14 cellular contexts compared by ENCODE assay signal in genomic region chr3:149535395-149535685, GRCh38.
DNase-seq lines count a peak whose midpoint lies in the region; ATAC-seq and TF ChIP-seq lines count a peak whose summit lies in the region.
"Had no signal": no experiment of that assay in that cellular context is flagged by ENCODE, and none has a peak within 500 bp of the region (broad histone marks: within the 10 kb centered on the region; RNA-seq: fewer than 3 reads in every experiment).

No MANE protein-coding gene starts in this region.

- H3K27ac ChIP-seq in mammary epithelial cell (ENCODE audit: insufficient read depth, low read depth, low read length) (peak overlapping the region; percentile 34), muscle layer of colon (ENCODE audit: low read depth, low read length) (peak overlapping the region; percentile 62), upper lobe of left lung (peak overlapping the region; percentile 9 to 78 (median 50)), foreskin keratinocyte (no peak overlapping the region)
- H3K27ac ChIP-seq: HL-60 had no signal

- no peak overlapping the region for H2AFZ ChIP-seq in mammary epithelial cell (ENCODE audit: low read depth, low read length)

- peak overlapping the region; percentile 22 for H3K4me2 ChIP-seq in mammary epithelial cell (ENCODE audit: insufficient read depth, low read depth, low read length)

- peaks cover 67% of the 10 kb centered on the region for H3K79me2 ChIP-seq in mammary epithelial cell (ENCODE audit: insufficient read depth, low read length)

- CTCF ChIA-PET in mammary epithelial cell (lab: Charles Lee; ENCODE audit: low non-redundant PET), result no interaction called here

- no peak for TF ChIP-seq POLR2A in upper lobe of left lung (IDR thresholded peaks at IDR 0.05)

- TF ChIP-seq CTCF in mammary epithelial cell (conservative IDR thresholded peaks at IDR 0.05 in 1 of 2, IDR thresholded peaks at IDR 0.05 in 1 of 2; ENCODE audit: extremely low read depth in 1 of 2, insufficient read depth in 1 of 2, low read depth in 1 of 2, low read length in 2 of 2) (no peak), upper lobe of left lung (IDR thresholded peaks at IDR 0.05) (no peak), foreskin keratinocyte (conservative IDR thresholded peaks at IDR 0.05) (no peak), omental fat pad (IDR thresholded peaks at IDR 0.05) (no peak)

- peaks cover 5% of the 10 kb centered on the region for H3K36me3 ChIP-seq in mammary epithelial cell (ENCODE audit: insufficient read depth, low read length)
- H3K36me3 ChIP-seq in muscle layer of colon (ENCODE audit: insufficient read depth, low read length), result no peaks in the 10 kb centered on the region
- no peaks in the 10 kb centered on the region for H3K36me3 ChIP-seq in upper lobe of left lung
- H3K36me3 ChIP-seq: colonic mucosa, lower lobe of right lung had no signal

- H3K4me3 ChIP-seq in mammary epithelial cell (replicated peaks in 1 of 3; ENCODE audit: insufficient read depth in 1 of 3, low read depth in 2 of 3, low read length in 3 of 3) (no peak overlapping the region), muscle layer of colon (ENCODE audit: low read depth in 1 of 2, low read length in 2 of 2) (no peak overlapping the region), upper lobe of left lung (no peak overlapping the region)
- H3K4me3 ChIP-seq: colonic mucosa, GM12878, lower lobe of right lung had no signal

- dilution Hi-C loops in mammary epithelial cell (cut with HindIII; ENCODE audit: low sequenced_read_pairs), result no loop called here

- intact Hi-C loops in mammary epithelial cell (cut with micrococcal nuclease), result no loop called here

- H3K4me1 ChIP-seq in mammary epithelial cell (ENCODE audit: insufficient read depth, low read length), result peaks cover 23% of the 10 kb centered on the region
- H3K4me1 ChIP-seq in muscle layer of colon (ENCODE audit: insufficient read depth, low read length), result peaks cover 78% of the 10 kb centered on the region
- H3K4me1 ChIP-seq in upper lobe of left lung, result peaks cover 34 to 60% (median 48%) of the 10 kb centered on the region in 4 donors
- peaks cover 9% of the 10 kb centered on the region for H3K4me1 ChIP-seq in foreskin keratinocyte
- H3K4me1 ChIP-seq: colonic mucosa had no signal

- H3K27me3 ChIP-seq in mammary epithelial cell (ENCODE audit: insufficient read depth, low read length) (no peaks in the 10 kb centered on the region), muscle layer of colon (ENCODE audit: control insufficient read depth in 1 of 2, insufficient read depth in 2 of 2, low read length in 2 of 2) (no peaks in the 10 kb centered on the region), upper lobe of left lung (no peaks in the 10 kb centered on the region), foreskin keratinocyte (no peaks in the 10 kb centered on the region)
- H3K27me3 ChIP-seq: colonic mucosa had no signal

- no TSS peak for BruUV-seq in mammary epithelial cell (replicated peaks; lab: Mats Ljungman, UMichigan)

- ATAC-seq in upper lobe of left lung (ENCODE audit: low FRiP score in 2 of 2) (no peak), foreskin keratinocyte (no peak), GM19397 (IDR thresholded peaks at IDR 0.05; ENCODE audit: unreplicated experiment) (no peak), omental fat pad (ENCODE audit: low FRiP score) (no peak)
- ATAC-seq: activated naive CD4-positive, alpha-beta T cell treated with anti-CD3 and anti-CD28 coated beads, Interleukin-2, amount 50 U/mL, for 72 hours; GM12878 had no signal

- in situ Hi-C loops in mammary epithelial cell (cut with MboI; ENCODE audit: low sequenced_read_pairs in 2 of 2), result no loop called here

- DNase-seq in SHP77 (lab: John Stamatoyannopoulos, UW), result peak; percentile 19 to 48
- DNase-seq in SHP77 treated with DMSO at 0.1 percent for 48 hours (lab: John Stamatoyannopoulos, UW), result no peak
- no peak for DNase-seq in mammary epithelial cell
- DNase-seq in upper lobe of left lung, result no peak
- DNase-seq in foreskin keratinocyte, result no peak
- no peak for DNase-seq in omental fat pad (ENCODE audit: low spot score)
- DNase-seq: colonic mucosa, lower lobe of right lung, NCI-H524 treated with DMSO at 0.1 percent for 48 hours had no signal

- WGBS in mammary epithelial cell (ENCODE audit: low coverage, missing lambda C conversion rate), result 31% methylated on average over 4 of the region's 4 CpGs
- WGBS in upper lobe of left lung, 2 donors, result 44 to 46% methylated on average over 4 of the region's 4 CpGs

- H3K9me3 ChIP-seq in mammary epithelial cell (replicated peaks; ENCODE audit: insufficient read depth, low read length) (no peaks in the 10 kb centered on the region), muscle layer of colon (ENCODE audit: low read length) (no peaks in the 10 kb centered on the region), upper lobe of left lung (no peaks in the 10 kb centered on the region)
- H3K9me3 ChIP-seq: colonic mucosa, lower lobe of right lung had no signal

- no peaks in the 10 kb centered on the region for H4K20me1 ChIP-seq in mammary epithelial cell (ENCODE audit: insufficient read depth, low read length)

- no peak for TF ChIP-seq EP300 in upper lobe of left lung (IDR thresholded peaks at IDR 0.05)

- H3K9ac ChIP-seq in mammary epithelial cell (ENCODE audit: insufficient read depth, low read length) (no peak overlapping the region), muscle layer of colon (ENCODE audit: low read length) (no peak overlapping the region)

Comparison
In these comparisons a context has a peak if more than half of its experiments do, and no peak if none do; other contexts are left out.
1. DNase-seq: peak in SHP77 (2 of 2); none in SHP77 treated with DMSO at 0.1 percent for 48 hours (single experiment), mammary epithelial cell (single experiment), upper lobe of left lung (0 of 2), foreskin keratinocyte (0 of 2) and omental fat pad (single experiment).